Comparison of ENCODE assay signal across 10 cellular contexts in genomic region chr21:39006653-39007417, GRCh38.
DNase-seq lines count a peak whose midpoint lies in the region; ATAC-seq and TF ChIP-seq lines count a peak whose summit lies in the region.
"Had no signal": no experiment of that assay in that cellular context is flagged by ENCODE, and none has a peak within 500 bp of the region (broad histone marks: within the 10 kb centered on the region; RNA-seq: fewer than 3 reads in every experiment).

No MANE protein-coding gene starts in this region.

- POLR2A ChIA-PET in WTC11 (lab: Charles Lee): interaction anchor here (0.5 to 0.7 kb wide), 2 partner anchors 106 to 177 kb away, joined by 4 to 10 read pairs; partner anchors contain the start of gene PSMG1

- H3K4me1 ChIP-seq in heart right ventricle: peaks cover 9 to 85% (median 61%) of the 10 kb centered on the region in 9 donors

- H3K27ac Mint-ChIP-seq in WTC11: no peak overlapping the region
- no peak overlapping the region for H3K27ac Mint-ChIP-seq in stimulated activated memory B cell treated with anti-CD40 and anti-IgM and Interleukin-4, amounts not matched to agents 10 μg/mL and 1 μg/mL and 100 μg/mL, for 72 hours

- H3K4me1 Mint-ChIP-seq in WTC11: peaks cover 40% of the 10 kb centered on the region
- H3K4me1 Mint-ChIP-seq in stimulated activated memory B cell treated with anti-CD40 and anti-IgM and Interleukin-4, amounts not matched to agents 10 μg/mL and 1 μg/mL and 100 μg/mL, for 72 hours: peaks cover 11% of the 10 kb centered on the region

- H3K4me3 ChIP-seq in H7 (ENCODE audit: insufficient read depth, low read depth, low read length) (no peak overlapping the region), heart right ventricle (peak overlapping the region in 1 of 10 donors; percentile 14)

- intact Hi-C loops in heart right ventricle (cut with DNase I): loop anchor here in 5 of 10 donors (5.0 to 10.0 kb wide), 9 partner anchors 35 to 502 kb away; partner anchors contain the start of gene ETS2 (in 3 of the 5)

- CTCF ChIA-PET in WTC11 (lab: Charles Lee): no interaction called here

- 43 to 47% methylated on average over 8 of the region's 8 CpGs for WGBS in heart right ventricle, 2 donors

- DNase-seq in H7: peak; percentile 65
- no peak for DNase-seq in WTC11 (ENCODE audit: low spot score)
- DNase-seq in heart right ventricle: peak; percentile 76 to 89
- peak; percentile 53 for DNase-seq in putamen (ENCODE audit: low spot score)
- DNase-seq: COR-L47 had no signal

- no peaks in the 10 kb centered on the region for H3K27me3 Mint-ChIP-seq in WTC11 (ENCODE audit: low read depth)
- H3K27me3 Mint-ChIP-seq in stimulated activated memory B cell treated with anti-CD40 and anti-IgM and Interleukin-4, amounts not matched to agents 10 μg/mL and 1 μg/mL and 100 μg/mL, for 72 hours: peaks cover 62% of the 10 kb centered on the region

- no peaks in the 10 kb centered on the region; the same call in 1 of the 2 replicates for H3K36me3 Mint-ChIP-seq in WTC11
- no peaks in the 10 kb centered on the region for H3K36me3 Mint-ChIP-seq in stimulated activated memory B cell treated with anti-CD40 and anti-IgM and Interleukin-4, amounts not matched to agents 10 μg/mL and 1 μg/mL and 100 μg/mL, for 72 hours

- H3K4me3 Mint-ChIP-seq in WTC11: no peak overlapping the region
- no peak overlapping the region for H3K4me3 Mint-ChIP-seq in stimulated activated memory B cell treated with anti-CD40 and anti-IgM and Interleukin-4, amounts not matched to agents 10 μg/mL and 1 μg/mL and 100 μg/mL, for 72 hours
- H3K4me3 Mint-ChIP-seq: central memory CD8-positive, alpha-beta T cell had no signal

- peak; percentile 20 for ATAC-seq in WTC11
- peak; percentile 71 to 83 (median 76) for ATAC-seq in heart right ventricle
- no peak for ATAC-seq in HG02840 (IDR thresholded peaks at IDR 0.05; ENCODE audit: low FRiP score, unreplicated experiment)
- ATAC-seq in GM21447 (IDR thresholded peaks at IDR 0.05; ENCODE audit: unreplicated experiment): no peak
- ATAC-seq in GM18502 (IDR thresholded peaks at IDR 0.05; ENCODE audit: poor library complexity, unreplicated experiment): no peak
- ATAC-seq in stimulated activated memory B cell treated with anti-CD40 and anti-IgM and Interleukin-4, amounts not matched to agents 10 μg/mL and 1 μg/mL and 100 μg/mL, for 72 hours: no peak

- no peaks in the 10 kb centered on the region; the same call in 1 of the 2 replicates for H3K27me3 ChIP-seq in H7 (ENCODE audit: control insufficient read depth, insufficient read depth, low read length)
- H3K27me3 ChIP-seq in heart right ventricle: no peaks in the 10 kb centered on the region

- 0 out of 2 replicates have a peak, but pooled peaks cover 3% of the 10 kb centered on the region for H3K9me3 Mint-ChIP-seq in WTC11
- no peaks in the 10 kb centered on the region for H3K9me3 Mint-ChIP-seq in stimulated activated memory B cell treated with anti-CD40 and anti-IgM and Interleukin-4, amounts not matched to agents 10 μg/mL and 1 μg/mL and 100 μg/mL, for 72 hours
- H3K9me3 Mint-ChIP-seq: central memory CD8-positive, alpha-beta T cell had no signal

- peak overlapping the region; percentile 72 to 92 (median 84) for H3K27ac ChIP-seq in heart right ventricle

- H3K36me3 ChIP-seq in H7 (replicated peaks; ENCODE audit: control insufficient read depth, insufficient read depth, low read length) (no peaks in the 10 kb centered on the region), heart right ventricle (no peaks in the 10 kb centered on the region)

- peaks cover 0 to 12% (median 0%) of the 10 kb centered on the region in 11 donors for H3K9me3 ChIP-seq in heart right ventricle

- TF ChIP-seq CTCF in WTC11 (IDR thresholded peaks at IDR 0.05) (no peak), heart right ventricle (IDR thresholded peaks at IDR 0.05) (no peak)

TF ChIP-seq in WTC11, 78 proteins besides CTCF, POLR2A, EP300 and RAD21 (continues in another document):
- TF ChIP-seq ZNF532 (CRISPR knock-in tag; IDR thresholded peaks at IDR 0.05; ENCODE audit: borderline replicate concordance) (no peak), ZNF263 (CRISPR knock-in tag; IDR thresholded peaks at IDR 0.05; ENCODE audit: low read depth) (no peak), ZBTB21 (CRISPR knock-in tag; IDR thresholded peaks at IDR 0.05; ENCODE audit: borderline replicate concordance) (no peak), ZNF121 (CRISPR knock-in tag; IDR thresholded peaks at IDR 0.05) (no peak), SOX15 (CRISPR knock-in tag; IDR thresholded peaks at IDR 0.05) (no peak), MLX (CRISPR knock-in tag; IDR thresholded peaks at IDR 0.05) (no peak), TEAD1 (CRISPR knock-in tag; IDR thresholded peaks at IDR 0.05) (no peak), TP53 (CRISPR knock-in tag; IDR thresholded peaks at IDR 0.05) (no peak), ZNF671 (CRISPR knock-in tag; IDR thresholded peaks at IDR 0.05) (no peak), HMGA2 (CRISPR knock-in tag; IDR thresholded peaks at IDR 0.05) (no peak), RORB (CRISPR knock-in tag; IDR thresholded peaks at IDR 0.05) (no peak), ATF6 (CRISPR knock-in tag; IDR thresholded peaks at IDR 0.05) (no peak)
- TF ChIP-seq, protein P1, sequence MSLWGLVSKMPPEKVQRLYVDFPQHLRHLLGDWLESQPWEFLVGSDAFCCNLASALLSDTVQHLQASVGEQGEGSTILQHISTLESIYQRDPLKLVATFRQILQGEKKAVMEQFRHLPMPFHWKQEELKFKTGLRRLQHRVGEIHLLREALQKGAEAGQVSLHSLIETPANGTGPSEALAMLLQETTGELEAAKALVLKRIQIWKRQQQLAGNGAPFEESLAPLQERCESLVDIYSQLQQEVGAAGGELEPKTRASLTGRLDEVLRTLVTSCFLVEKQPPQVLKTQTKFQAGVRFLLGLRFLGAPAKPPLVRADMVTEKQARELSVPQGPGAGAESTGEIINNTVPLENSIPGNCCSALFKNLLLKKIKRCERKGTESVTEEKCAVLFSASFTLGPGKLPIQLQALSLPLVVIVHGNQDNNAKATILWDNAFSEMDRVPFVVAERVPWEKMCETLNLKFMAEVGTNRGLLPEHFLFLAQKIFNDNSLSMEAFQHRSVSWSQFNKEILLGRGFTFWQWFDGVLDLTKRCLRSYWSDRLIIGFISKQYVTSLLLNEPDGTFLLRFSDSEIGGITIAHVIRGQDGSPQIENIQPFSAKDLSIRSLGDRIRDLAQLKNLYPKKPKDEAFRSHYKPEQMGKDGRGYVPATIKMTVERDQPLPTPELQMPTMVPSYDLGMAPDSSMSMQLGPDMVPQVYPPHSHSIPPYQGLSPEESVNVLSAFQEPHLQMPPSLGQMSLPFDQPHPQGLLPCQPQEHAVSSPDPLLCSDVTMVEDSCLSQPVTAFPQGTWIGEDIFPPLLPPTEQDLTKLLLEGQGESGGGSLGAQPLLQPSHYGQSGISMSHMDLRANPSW (CRISPR knock-in tag; conservative IDR thresholded peaks at IDR 0.05; ENCODE audit: low read depth): no peak

Comparison
In these comparisons a context has a peak if more than half of its experiments do, and no peak if none do; other contexts are left out.
1. ATAC-seq: peak in WTC11 (single experiment) and heart right ventricle (8 of 8); none in HG02840 (single experiment), GM21447 (single experiment), GM18502 (single experiment) and stimulated activated memory B cell treated with anti-CD40 and anti-IgM and Interleukin-4, amounts not matched to agents 10 μg/mL and 1 μg/mL and 100 μg/mL, for 72 hours (single experiment).